Comparison of ENCODE assay signal across 9 cellular contexts in the genomic region with DNA sequence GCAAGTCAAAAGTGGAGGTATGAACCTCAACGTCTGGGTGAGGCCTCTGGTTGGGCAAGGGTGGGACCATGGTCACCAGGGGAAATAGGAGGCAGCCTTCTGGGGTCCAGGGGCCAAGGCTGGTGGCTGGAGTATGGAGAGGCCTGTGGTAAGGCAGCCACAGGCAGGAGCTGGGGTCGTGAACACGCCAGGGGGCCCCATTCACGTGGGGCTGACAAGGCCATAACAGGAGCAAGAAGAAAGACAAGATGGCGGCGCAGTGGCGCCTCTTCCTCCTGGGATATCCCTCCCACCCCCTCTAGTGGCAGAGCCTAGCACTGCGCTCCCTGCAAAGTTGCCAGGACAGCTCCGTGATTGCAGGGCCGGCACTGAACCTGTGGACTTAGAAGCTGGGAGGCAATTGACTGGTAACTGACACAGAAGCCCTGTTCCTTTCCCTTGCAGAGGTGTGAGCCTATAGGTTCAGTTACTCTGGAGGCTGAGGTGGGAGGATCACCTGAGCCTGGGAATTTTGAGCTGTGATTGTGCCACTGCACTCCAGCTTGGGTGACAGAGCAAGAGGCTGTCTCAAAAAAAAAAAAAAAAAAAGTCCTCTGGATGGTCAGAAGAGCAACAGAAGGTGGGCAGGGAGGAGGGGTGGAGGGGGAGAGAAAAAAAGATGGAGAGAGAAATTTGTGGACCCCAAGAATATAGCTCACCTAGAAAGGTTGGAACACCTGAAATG. TPM values are rescaled to one million over a fixed set of nuclear protein-coding genes. Genes with fewer than 3 reads are reported as not detected.
DNase-seq lines count a peak whose midpoint lies in the region; ATAC-seq, FAIRE-seq and TF ChIP-seq lines count a peak whose summit lies in the region.
"Had no signal": no experiment of that assay in that cellular context is flagged by ENCODE, and none has a peak within 500 bp of the region (broad histone marks: within the 10 kb centered on the region; RNA-seq: fewer than 3 reads in every experiment).

No MANE protein-coding gene starts in this region.

- in situ Hi-C loops in K562 (cut with MboI) = loop anchor here (5.0 kb wide), 1 partner anchor 176 kb away; no protein-coding TSS in a partner anchor

- peak; percentile 94 to 96 (median 95) for TF ChIP-seq CTCF in K562 (IDR thresholded peaks at IDR 0.05 in 2 of 3, conservative IDR thresholded peaks at IDR 0.05 in 1 of 3; ENCODE audit: insufficient read depth in 2 of 3, low read depth in 1 of 3, low read length in 3 of 3)

- DNase-seq in DMS79 treated with DMSO at 0.1 percent for 48 hours (lab: John Stamatoyannopoulos, UW) (peak; percentile 7), DMS79 (lab: John Stamatoyannopoulos, UW) (no peak), NCI-H1105 (lab: John Stamatoyannopoulos, UW) (peak; percentile 53), UCSD-AML1 (lab: John Stamatoyannopoulos, UW; ENCODE audit: unreplicated experiment) (peak; percentile 71), K562 (ENCODE audit: extremely low read depth in 1 of 4, low spot score in 3 of 4) (peak; percentile 80 to 93 (median 81)), iPS DF 6.9 (ENCODE audit: low read depth, low spot score) (peak; percentile 76)
- DNase-seq in stimulated activated CD4-positive, alpha-beta T cell treated with anti-CD3 and anti-CD28 coated beads, Interleukin-12 subunit alpha, Interleukin-12 subunit beta, amount 100 ng/mL, for 48 hours (ENCODE audit: low read depth in 2 of 3, low spot score in 1 of 3) = peak; percentile 67 to 88 (median 71)

- intact Hi-C loops in K562 (cut with micrococcal nuclease) = loop anchor here (1.0 to 10.0 kb wide), 5 partner anchors 56 to 292 kb away; no protein-coding TSS in a partner anchor

- peak; percentile 87 for FAIRE-seq in K562 (lab: Jason Lieb, UNC)

- no peaks in the 10 kb centered on the region for H3K79me2 ChIP-seq in K562 (ENCODE audit: control insufficient read depth, insufficient read depth, low read length)

- ATAC-seq in K562 = peak; percentile 92
- ATAC-seq in HG03025 (IDR thresholded peaks at IDR 0.05; ENCODE audit: low FRiP score, unreplicated experiment) = no peak

- TF ChIP-seq POLR2A in K562 (conservative IDR thresholded peaks at IDR 0.05) = no peak

- no peak for TF ChIP-seq EP300 in K562 (IDR thresholded peaks at IDR 0.05; ENCODE audit: low read length)

- H4K20me1 ChIP-seq in K562 (replicated peaks; ENCODE audit: control insufficient read depth, insufficient read depth, low read length) = no peaks in the 10 kb centered on the region

- H3K4me1 ChIP-seq in K562 (replicated peaks in 1 of 2; ENCODE audit: control insufficient read depth in 2 of 2, insufficient read depth in 2 of 2, low read length in 2 of 2) (peaks cover 23 to 24% of the 10 kb centered on the region in 2 experiments), iPS DF 6.9 (ENCODE audit: control insufficient read depth, insufficient read depth, low read length) (no peaks in the 10 kb centered on the region)

- WGBS in K562 (ENCODE audit: insufficient coverage, low coverage, missing lambda C conversion rate) = 11% methylated on average over 8 of the region's 10 CpGs
- WGBS in iPS DF 6.9 (ENCODE audit: insufficient coverage, insufficient read length) = no CpG with 5 or more reads among the region's 10 CpGs

- no peak overlapping the region for H3K4me2 ChIP-seq in K562 (ENCODE audit: insufficient read depth, low read length)

- H3K4me3 ChIP-seq in K562 (no peak overlapping the region), iPS DF 6.9 (ENCODE audit: low read length) (no peak overlapping the region)
- H3K4me3 ChIP-seq: skin epidermis had no signal

- H2AFZ ChIP-seq in K562 (ENCODE audit: low read depth, low read length) = peak overlapping the region; percentile 93

- TF ChIP-seq RAD21 in K562 (CRISPR knock-in tag; conservative IDR thresholded peaks at IDR 0.05 in 1 of 2, IDR thresholded peaks at IDR 0.05 in 1 of 2) = peak; percentile 61 to 87

- H3K27me3 ChIP-seq in K562 (ENCODE audit: control insufficient read depth in 2 of 2, insufficient read depth in 2 of 2, low read length in 2 of 2) = no peaks in the 10 kb centered on the region
- no peaks in the 10 kb centered on the region for H3K27me3 ChIP-seq in iPS DF 6.9 (ENCODE audit: control insufficient read depth, insufficient read depth, low read length)

- H3K9me3 ChIP-seq in K562 (replicated peaks; ENCODE audit: control insufficient read depth, insufficient read depth, low read depth, low read length) (0 out of 2 replicates have a peak, but pooled peaks cover 4% of the 10 kb centered on the region), iPS DF 6.9 (ENCODE audit: control insufficient read depth, insufficient read depth, low read length) (no peaks in the 10 kb centered on the region)

- CTCF ChIA-PET in K562 (lab: Yijun Ruan, JAX; ENCODE audit: low intra/inter-chr PET ratio) = interaction anchor here (0.6 to 3.2 kb wide), 13 partner anchors 14 to 845 kb away, joined by 3 to 46 read pairs (median 4); no protein-coding TSS in a partner anchor

- H3K9me1 ChIP-seq in K562 (ENCODE audit: control insufficient read depth, insufficient read depth, low read length) = no peaks in the 10 kb centered on the region

- H3K9ac ChIP-seq in K562 (ENCODE audit: insufficient read depth in 1 of 2, low read depth in 2 of 2, low read length in 2 of 2) = no peak overlapping the region

- H3K36me3 ChIP-seq in K562 (ENCODE audit: control insufficient read depth, insufficient read depth, low read length) (no peaks in the 10 kb centered on the region), iPS DF 6.9 (ENCODE audit: control insufficient read depth, insufficient read depth, low read length) (no peaks in the 10 kb centered on the region)

- POLR2A ChIA-PET in K562 (lab: Yijun Ruan, JAX) = interaction anchor here (0.9 to 1.5 kb wide), 4 partner anchors 11 to 81 kb away, joined by 4 to 7 read pairs (median 6); no protein-coding TSS in a partner anchor

- H3K27ac ChIP-seq in K562 (ENCODE audit: extremely low read depth, low read depth, low read length) = peak overlapping the region; percentile 52; the same call in 2 of the 3 replicates
- no peak overlapping the region for H3K27ac ChIP-seq in iPS DF 6.9 (ENCODE audit: low read length)
- H3K27ac ChIP-seq: skin epidermis had no signal

- no TSS peak for BruUV-seq in K562 (replicated peaks; lab: Mats Ljungman, UMichigan)

RNA-seq across cellular contexts. Expression of gene EDDM13, which starts 19.7 kb away (rescaled TPM):
- not detected in 2 replicates for total RNA-seq in K562 (2011; cell fraction: chromatin; rRNA removed; ENCODE audit: low replicate concordance)
- not detected in 2 replicates for total RNA-seq in K562 (2011; cell fraction: nucleolus; rRNA removed)
- total RNA-seq in K562 (2011; cell fraction: nucleoplasm; rRNA removed) = not detected in 2 replicates
- total RNA-seq in K562 (2014; rRNA removed) = 2.2 and 4.3 TPM in 2 replicates
- total RNA-seq in K562 (2014; rRNA removed; fragmentation: Illumina TruSeq; extraction: Trizol) = 4.1 and 5.1 TPM in 2 replicates
- total RNA-seq in K562 (2015; rRNA removed; fragmentation: Illumina TruSeq; extraction: Trizol) = 2.5 and 2.6 TPM in 2 replicates
- total RNA-seq in K562 (2021) = 2.0 and 3.4 TPM in 2 replicates
- polyA plus RNA-seq in K562 (2011; rRNA removed) = 2.7 and 8.9 TPM in 2 replicates
- 2.0 and 3.9 TPM in 2 replicates for polyA plus RNA-seq in K562 (2011; cell fraction: cytosol; rRNA removed)
- polyA plus RNA-seq in K562 (2011; cell fraction: nucleus; rRNA removed) = 0.95 and 7.2 TPM in 2 replicates
- 5.7 and 8.7 TPM in 2 replicates for polyA plus RNA-seq in K562 (2012)
- 5.3 and 6.7 TPM in 2 replicates for polyA plus RNA-seq in K562 (2014; fragmentation: Illumina TruSeq; extraction: Trizol)
- polyA plus RNA-seq in K562 (2014; fragmentation: Nextera tagmentation; extraction: Ambion mirVana) = 1 to 10 TPM; 7.4 to 7.7 TPM
- polyA plus RNA-seq in K562 (2014; rRNA removed) = 6.2 and 6.9 TPM in 2 replicates
- polyA minus RNA-seq in K562 (2011; rRNA and poly(A)+ RNA removed) = 1.7 TPM in 1 of 2 replicates, not detected in the other
- polyA minus RNA-seq in K562 (2011; cell fraction: cytosol; rRNA and poly(A)+ RNA removed) = not detected in 2 replicates
- polyA minus RNA-seq in K562 (2011; cell fraction: nucleus; rRNA and poly(A)+ RNA removed) = not detected in 2 replicates

RNA-seq across cellular contexts. Expression of gene ZSCAN5C, which starts 50.8 kb away (rescaled TPM):
- not detected in 2 replicates for total RNA-seq in K562 (2011; cell fraction: chromatin; rRNA removed; ENCODE audit: low replicate concordance)
- not detected in 2 replicates for total RNA-seq in K562 (2011; cell fraction: nucleolus; rRNA removed)
- not detected in 2 replicates for total RNA-seq in K562 (2011; cell fraction: nucleoplasm; rRNA removed)
- total RNA-seq in K562 (2014; rRNA removed) (0.08 TPM in 1 of 2 replicates, not detected in the other), K562 (2014; rRNA removed; fragmentation: Illumina TruSeq; extraction: Trizol) (not detected in 2 replicates), K562 (2015; rRNA removed; fragmentation: Illumina TruSeq; extraction: Trizol) (not detected in 2 replicates), K562 (2021) (not detected in 2 replicates)
- polyA plus RNA-seq in K562 (2011; rRNA removed) (not detected in 2 replicates), K562 (2014; fragmentation: Illumina TruSeq; extraction: Trizol) (not detected in 2 replicates), K562 (2014; fragmentation: Nextera tagmentation; extraction: Ambion mirVana) (under 1 TPM in 1 of 2 experiments, not detected in 1; 0.07 TPM), K562 (2014; rRNA removed) (not detected in 2 replicates)
- not detected in 2 replicates for polyA plus RNA-seq in K562 (2011; cell fraction: cytosol; rRNA removed)
- not detected in 2 replicates for polyA plus RNA-seq in K562 (2011; cell fraction: nucleus; rRNA removed)
- polyA plus RNA-seq in K562 (2012) = not detected in 2 replicates
- not detected in 2 replicates for polyA minus RNA-seq in K562 (2011; rRNA and poly(A)+ RNA removed)
- not detected in 2 replicates for polyA minus RNA-seq in K562 (2011; cell fraction: cytosol; rRNA and poly(A)+ RNA removed)
- not detected in 2 replicates for polyA minus RNA-seq in K562 (2011; cell fraction: nucleus; rRNA and poly(A)+ RNA removed)

RNA-seq across cellular contexts. Expression of gene ZSCAN5B, which starts 55.3 kb away (rescaled TPM):
- not detected in 2 replicates for total RNA-seq in K562 (2011; cell fraction: chromatin; rRNA removed; ENCODE audit: low replicate concordance)
- not detected in 2 replicates for total RNA-seq in K562 (2011; cell fraction: nucleolus; rRNA removed)
- not detected in 2 replicates for total RNA-seq in K562 (2011; cell fraction: nucleoplasm; rRNA removed)
- 0.08 TPM in 1 of 2 replicates, not detected in the other for total RNA-seq in K562 (2014; rRNA removed)
- not detected in 2 replicates for total RNA-seq in K562 (2014; rRNA removed; fragmentation: Illumina TruSeq; extraction: Trizol)
- 0.07 TPM in 1 of 2 replicates, not detected in the other for total RNA-seq in K562 (2015; rRNA removed; fragmentation: Illumina TruSeq; extraction: Trizol)
- not detected in 2 replicates for total RNA-seq in K562 (2021)
- polyA plus RNA-seq in K562 (2011; rRNA removed) = not detected in 2 replicates
- polyA plus RNA-seq in K562 (2011; cell fraction: cytosol; rRNA removed) = 0.04 and 0.06 TPM in 2 replicates
- 0.10 TPM in 1 of 2 replicates, not detected in the other for polyA plus RNA-seq in K562 (2011; cell fraction: nucleus; rRNA removed)
- polyA plus RNA-seq in K562 (2012) = 0.07 and 0.08 TPM in 2 replicates
- not detected in 2 replicates for polyA plus RNA-seq in K562 (2014; fragmentation: Illumina TruSeq; extraction: Trizol)
- polyA plus RNA-seq in K562 (2014; fragmentation: Nextera tagmentation; extraction: Ambion mirVana) = under 1 TPM in 1 of 2 experiments, not detected in 1; 0.03 TPM
- not detected in 2 replicates for polyA plus RNA-seq in K562 (2014; rRNA removed)
- polyA minus RNA-seq in K562 (2011; rRNA and poly(A)+ RNA removed) = 0.14 TPM in 1 of 2 replicates, not detected in the other
- polyA minus RNA-seq in K562 (2011; cell fraction: cytosol; rRNA and poly(A)+ RNA removed) = not detected in 2 replicates
- not detected in 2 replicates for polyA minus RNA-seq in K562 (2011; cell fraction: nucleus; rRNA and poly(A)+ RNA removed)
